Comparison of ENCODE assay signal across 18 cellular contexts in the genomic region with DNA sequence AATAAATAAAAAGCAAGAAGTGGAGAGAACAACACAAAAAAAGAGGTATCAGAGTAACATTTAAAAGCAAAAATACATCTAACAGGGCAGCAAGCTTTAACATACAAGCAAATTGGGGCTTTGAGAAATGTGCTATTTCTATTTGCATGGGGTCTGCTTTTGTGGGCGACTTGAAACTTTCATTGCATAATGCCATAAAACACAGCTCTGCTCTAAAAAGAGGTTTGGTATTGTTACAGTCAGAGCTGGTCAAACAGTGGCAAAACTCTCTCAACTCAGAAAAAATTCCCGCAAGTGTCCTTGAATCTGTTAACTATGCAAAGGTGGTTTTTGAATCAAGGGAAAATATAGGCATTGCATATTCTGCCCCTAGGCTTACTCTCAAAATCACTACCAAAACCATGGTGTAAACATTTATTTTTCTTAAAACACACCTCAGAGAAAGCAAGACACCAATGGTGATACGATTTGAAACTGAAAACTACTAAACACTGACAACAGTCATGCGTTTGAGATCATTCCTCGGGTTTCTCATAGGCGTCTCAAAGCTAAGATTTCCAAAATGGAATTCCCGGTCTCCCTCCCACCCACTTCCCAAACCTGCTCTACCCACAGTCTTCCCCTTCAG.
"Had no signal": no experiment of that assay in that cellular context is flagged by ENCODE, and none has a peak within 500 bp of the region (broad histone marks: within the 10 kb centered on the region; RNA-seq: fewer than 3 reads in every experiment).

No MANE protein-coding gene starts in this region.

- H3K27ac Mint-ChIP-seq: activated CD4-positive, alpha-beta memory T cell treated with anti-CD3 and anti-CD28 coated beads, Interleukin-2, amount 10 ng/mL, durations not matched to agents 7 days and 5 days; activated naive CD4-positive, alpha-beta T cell treated with anti-CD3 and anti-CD28 coated beads, Interleukin-2, amount 10 ng/mL, durations not matched to agents 7 days and 5 days; activated T-cell treated with anti-CD3 and anti-CD28 coated beads, Interleukin-2, amount 50 U/mL, for 72 hours; natural killer cell had no signal

- H3K9me3 Mint-ChIP-seq: activated CD4-positive, alpha-beta memory T cell treated with anti-CD3 and anti-CD28 coated beads, Interleukin-2, amount 10 ng/mL, durations not matched to agents 7 days and 5 days; activated naive CD4-positive, alpha-beta T cell treated with anti-CD3 and anti-CD28 coated beads, Interleukin-2, amount 10 ng/mL, durations not matched to agents 7 days and 5 days; natural killer cell; stimulated activated naive CD8-positive, alpha-beta T cell treated with anti-CD3 and anti-CD28 coated beads, Interleukin-15, amount 100 ng/mL, for 72 hours had no signal

- H3K4me3 Mint-ChIP-seq: activated CD4-positive, alpha-beta memory T cell treated with anti-CD3 and anti-CD28 coated beads, Interleukin-2, amount 10 ng/mL, durations not matched to agents 7 days and 5 days; activated naive CD4-positive, alpha-beta T cell treated with anti-CD3 and anti-CD28 coated beads, Interleukin-2, amount 10 ng/mL, durations not matched to agents 7 days and 5 days; activated T-cell treated with anti-CD3 and anti-CD28 coated beads, Interleukin-2, amount 50 U/mL, for 72 hours; natural killer cell; stimulated activated naive CD8-positive, alpha-beta T cell treated with anti-CD3 and anti-CD28 coated beads, Interleukin-15, amount 100 ng/mL, for 72 hours had no signal

- ATAC-seq: activated T-cell treated with anti-CD3 and anti-CD28 coated beads, Interleukin-2, amount 50 U/mL, for 72 hours; gastroesophageal sphincter; left ventricle myocardium superior; natural killer cell; stimulated activated naive CD8-positive, alpha-beta T cell treated with anti-CD3 and anti-CD28 coated beads, Interleukin-15, amount 100 ng/mL, for 72 hours had no signal

- H3K36me3 Mint-ChIP-seq: activated naive CD4-positive, alpha-beta T cell treated with anti-CD3 and anti-CD28 coated beads, Interleukin-2, amount 10 ng/mL, durations not matched to agents 7 days and 5 days; natural killer cell had no signal

- DNase-seq: activated CD4-positive, alpha-beta memory T cell treated with anti-CD3 and anti-CD28 coated beads, Interleukin-2, amount 10 ng/mL, durations not matched to agents 7 days and 5 days; activated CD4-positive, alpha-beta T cell treated with anti-CD3 and anti-CD28 coated beads for 4 hours; activated CD4-positive, CD25-positive, alpha-beta regulatory T cell; activated effector memory CD4-positive, alpha-beta T cell treated with anti-CD3 and anti-CD28 coated beads, Interleukin-2, amount 50 U/mL, for 16 hours; activated naive CD4-positive, alpha-beta T cell treated with anti-CD3 and anti-CD28 coated beads, Interleukin-2, amount 10 ng/mL, durations not matched to agents 7 days and 5 days; activated T-cell treated with anti-CD3 and anti-CD28 coated beads, Interleukin-2, amount 50 U/mL, for 72 hours; amygdala; cerebellar nuclear complex; head of caudate nucleus; hypothalamus; left ventricle myocardium superior; midbrain; natural killer cell; ovary; stimulated activated CD4-positive, alpha-beta T cell treated with anti-CD3 and anti-CD28 coated beads, Interleukin-4, amount 100 ng/mL, for 4 hours; stimulated activated naive CD8-positive, alpha-beta T cell treated with anti-CD3 and anti-CD28 coated beads, Interleukin-15, amount 100 ng/mL, for 72 hours; tibial artery had no signal

- H3K4me1 Mint-ChIP-seq: activated CD4-positive, alpha-beta memory T cell treated with anti-CD3 and anti-CD28 coated beads, Interleukin-2, amount 10 ng/mL, durations not matched to agents 7 days and 5 days; activated naive CD4-positive, alpha-beta T cell treated with anti-CD3 and anti-CD28 coated beads, Interleukin-2, amount 10 ng/mL, durations not matched to agents 7 days and 5 days; natural killer cell; stimulated activated naive CD8-positive, alpha-beta T cell treated with anti-CD3 and anti-CD28 coated beads, Interleukin-15, amount 100 ng/mL, for 72 hours had no signal
